Comparison of ENCODE assay signal across 25 cellular contexts in genomic region chr3:47731066-47731465, GRCh38.
"Had no signal": no experiment of that assay in that cellular context is flagged by ENCODE, and none has a peak within 500 bp of the region (broad histone marks: within the 10 kb centered on the region; RNA-seq: fewer than 3 reads in every experiment).

No MANE protein-coding gene starts in this region.

- ATAC-seq: activated CD4-positive, alpha-beta T cell treated with anti-CD3 and anti-CD28 coated beads for 36 hours; activated CD8-positive, alpha-beta memory T cell treated with anti-CD3 and anti-CD28 coated beads, Interleukin-2, amount 10 ng/mL, durations not matched to agents 7 days and 5 days; activated CD8-positive, alpha-beta T cell treated with anti-CD3 and anti-CD28 coated beads, Interleukin-2, amount 10 ng/mL, durations not matched to agents 7 days and 5 days; activated T-cell treated with anti-CD3 and anti-CD28 coated beads, Interleukin-2, amount 50 U/mL, for 72 hours; gastrocnemius medialis; heart left ventricle; natural killer cell; stimulated activated naive B cell treated with anti-CD40 and anti-IgM and Interleukin-4, amounts not matched to agents 10 μg/mL and 1 μg/mL and 100 μg/mL, for 72 hours; upper lobe of right lung had no signal

- DNase-seq: activated CD4-positive, alpha-beta T cell treated with anti-CD3 and anti-CD28 coated beads for 36 hours; activated CD4-positive, CD25-positive, alpha-beta regulatory T cell; activated CD8-positive, alpha-beta memory T cell treated with anti-CD3 and anti-CD28 coated beads, Interleukin-2, amount 10 ng/mL, durations not matched to agents 7 days and 5 days; activated CD8-positive, alpha-beta T cell treated with anti-CD3 and anti-CD28 coated beads, Interleukin-2, amount 10 ng/mL, durations not matched to agents 7 days and 5 days; activated effector memory CD4-positive, alpha-beta T cell treated with Interleukin-2 at 50 U/mL for 16 hours; activated naive CD4-positive, alpha-beta T cell treated with Interleukin-2 at 50 U/mL for 16 hours; activated T-cell treated with anti-CD3 and anti-CD28 coated beads, Interleukin-2, amount 50 U/mL, for 72 hours; central memory CD4-positive, alpha-beta T cell; dermis blood vessel endothelial cell; effector CD4-positive, alpha-beta T cell; gastrocnemius medialis; heart left ventricle; hypothalamus; mesenchymal stem cell; natural killer cell; occipital lobe; stimulated activated CD4-positive, alpha-beta T cell treated with anti-CD3 and anti-CD28 coated beads, Interleukin-1b, Interleukin-23, amount 100 ng/mL, for 48 hours; stimulated activated CD4-positive, alpha-beta T cell treated with anti-CD3 and anti-CD28 coated beads, Interleukin-4, amount 100 ng/mL, for 4 hours; stimulated activated CD8-positive, alpha-beta memory T cell treated with anti-CD3 and anti-CD28 coated beads, Interleukin-4, amount 100 ng/mL, for 48 hours; stimulated activated naive B cell treated with anti-CD40 and anti-IgM and Interleukin-4, amounts not matched to agents 10 μg/mL and 1 μg/mL and 100 μg/mL, for 72 hours; T-helper 1 cell; tibial artery; upper lobe of right lung had no signal

- H3K27me3 Mint-ChIP-seq: activated CD4-positive, alpha-beta T cell treated with anti-CD3 and anti-CD28 coated beads for 36 hours; activated CD8-positive, alpha-beta memory T cell treated with anti-CD3 and anti-CD28 coated beads, Interleukin-2, amount 10 ng/mL, durations not matched to agents 7 days and 5 days; stimulated activated naive B cell treated with anti-CD40 and anti-IgM and Interleukin-4, amounts not matched to agents 10 μg/mL and 1 μg/mL and 100 μg/mL, for 72 hours had no signal

- H3K9me3 Mint-ChIP-seq: activated T-cell treated with anti-CD3 and anti-CD28 coated beads, Interleukin-2, amount 50 U/mL, for 72 hours; natural killer cell; neural progenitor cell; stimulated activated naive B cell treated with anti-CD40 and anti-IgM and Interleukin-4, amounts not matched to agents 10 μg/mL and 1 μg/mL and 100 μg/mL, for 72 hours; T-helper 2 cell treated with Interferon-gamma antibody and Interleukin-4, amounts not matched to agents 5 μg/mL and 100 μg/mL, for 36 hours had no signal

- H3K4me1 Mint-ChIP-seq: neural progenitor cell had no signal

- H3K27ac Mint-ChIP-seq: activated CD4-positive, alpha-beta T cell treated with anti-CD3 and anti-CD28 coated beads for 36 hours; activated CD8-positive, alpha-beta memory T cell treated with anti-CD3 and anti-CD28 coated beads, Interleukin-2, amount 10 ng/mL, durations not matched to agents 7 days and 5 days; activated CD8-positive, alpha-beta T cell treated with anti-CD3 and anti-CD28 coated beads, Interleukin-2, amount 10 ng/mL, durations not matched to agents 7 days and 5 days; activated T-cell treated with anti-CD3 and anti-CD28 coated beads, Interleukin-2, amount 50 U/mL, for 72 hours; neural progenitor cell; stimulated activated naive B cell treated with anti-CD40 and anti-IgM and Interleukin-4, amounts not matched to agents 10 μg/mL and 1 μg/mL and 100 μg/mL, for 72 hours; T-helper 2 cell treated with Interferon-gamma antibody and Interleukin-4, amounts not matched to agents 5 μg/mL and 100 μg/mL, for 36 hours had no signal

- H3K4me3 Mint-ChIP-seq: activated CD4-positive, alpha-beta T cell treated with anti-CD3 and anti-CD28 coated beads for 36 hours; activated CD8-positive, alpha-beta memory T cell treated with anti-CD3 and anti-CD28 coated beads, Interleukin-2, amount 10 ng/mL, durations not matched to agents 7 days and 5 days; activated CD8-positive, alpha-beta T cell treated with anti-CD3 and anti-CD28 coated beads, Interleukin-2, amount 10 ng/mL, durations not matched to agents 7 days and 5 days; activated T-cell treated with anti-CD3 and anti-CD28 coated beads, Interleukin-2, amount 50 U/mL, for 72 hours; natural killer cell; neural progenitor cell; stimulated activated naive B cell treated with anti-CD40 and anti-IgM and Interleukin-4, amounts not matched to agents 10 μg/mL and 1 μg/mL and 100 μg/mL, for 72 hours; T-helper 2 cell treated with Interferon-gamma antibody and Interleukin-4, amounts not matched to agents 5 μg/mL and 100 μg/mL, for 36 hours had no signal
